In the genomic region with DNA sequence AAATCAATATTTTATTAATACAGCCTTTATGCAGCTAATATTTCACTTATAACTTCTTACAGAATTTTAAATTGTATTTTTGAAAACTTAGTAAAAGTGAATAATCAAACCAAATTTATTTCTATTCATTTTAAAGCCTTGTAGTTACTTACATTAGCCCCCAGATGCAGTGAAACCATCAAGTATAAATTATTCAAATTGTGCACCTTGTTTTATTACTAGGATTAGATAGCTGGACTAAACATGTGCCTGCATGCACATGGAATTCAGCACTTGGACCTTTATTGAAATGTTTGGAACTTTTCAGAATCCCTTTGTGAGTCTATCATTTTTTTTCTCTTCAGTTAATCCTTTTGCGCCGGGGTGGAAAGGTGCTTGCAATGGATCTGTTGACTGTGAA, we compare ENCODE assay signal across 1 cellular context.
A peak's percentile ranks its signal among the peaks of the same experiment; 100 is the strongest.
TF ChIP-seq lines count a peak whose summit lies in the region.

No MANE protein-coding gene starts in this region.

TF ChIP-seq in HepG2, 621 proteins besides CTCF, POLR2A, EP300 and RAD21:
- TF ChIP-seq, protein P1, sequence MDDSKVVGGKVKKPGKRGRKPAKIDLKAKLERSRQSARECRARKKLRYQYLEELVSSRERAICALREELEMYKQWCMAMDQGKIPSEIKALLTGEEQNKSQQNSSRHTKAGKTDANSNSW (CRISPR knock-in tag; IDR thresholded peaks at IDR 0.05; ENCODE audit: borderline replicate concordance): no peak
- TF ChIP-seq, protein P2, sequence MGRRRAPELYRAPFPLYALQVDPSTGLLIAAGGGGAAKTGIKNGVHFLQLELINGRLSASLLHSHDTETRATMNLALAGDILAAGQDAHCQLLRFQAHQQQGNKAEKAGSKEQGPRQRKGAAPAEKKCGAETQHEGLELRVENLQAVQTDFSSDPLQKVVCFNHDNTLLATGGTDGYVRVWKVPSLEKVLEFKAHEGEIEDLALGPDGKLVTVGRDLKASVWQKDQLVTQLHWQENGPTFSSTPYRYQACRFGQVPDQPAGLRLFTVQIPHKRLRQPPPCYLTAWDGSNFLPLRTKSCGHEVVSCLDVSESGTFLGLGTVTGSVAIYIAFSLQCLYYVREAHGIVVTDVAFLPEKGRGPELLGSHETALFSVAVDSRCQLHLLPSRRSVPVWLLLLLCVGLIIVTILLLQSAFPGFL (CRISPR knock-in tag; IDR thresholded peaks at IDR 0.05): no peak
- TF ChIP-seq, protein P3, sequence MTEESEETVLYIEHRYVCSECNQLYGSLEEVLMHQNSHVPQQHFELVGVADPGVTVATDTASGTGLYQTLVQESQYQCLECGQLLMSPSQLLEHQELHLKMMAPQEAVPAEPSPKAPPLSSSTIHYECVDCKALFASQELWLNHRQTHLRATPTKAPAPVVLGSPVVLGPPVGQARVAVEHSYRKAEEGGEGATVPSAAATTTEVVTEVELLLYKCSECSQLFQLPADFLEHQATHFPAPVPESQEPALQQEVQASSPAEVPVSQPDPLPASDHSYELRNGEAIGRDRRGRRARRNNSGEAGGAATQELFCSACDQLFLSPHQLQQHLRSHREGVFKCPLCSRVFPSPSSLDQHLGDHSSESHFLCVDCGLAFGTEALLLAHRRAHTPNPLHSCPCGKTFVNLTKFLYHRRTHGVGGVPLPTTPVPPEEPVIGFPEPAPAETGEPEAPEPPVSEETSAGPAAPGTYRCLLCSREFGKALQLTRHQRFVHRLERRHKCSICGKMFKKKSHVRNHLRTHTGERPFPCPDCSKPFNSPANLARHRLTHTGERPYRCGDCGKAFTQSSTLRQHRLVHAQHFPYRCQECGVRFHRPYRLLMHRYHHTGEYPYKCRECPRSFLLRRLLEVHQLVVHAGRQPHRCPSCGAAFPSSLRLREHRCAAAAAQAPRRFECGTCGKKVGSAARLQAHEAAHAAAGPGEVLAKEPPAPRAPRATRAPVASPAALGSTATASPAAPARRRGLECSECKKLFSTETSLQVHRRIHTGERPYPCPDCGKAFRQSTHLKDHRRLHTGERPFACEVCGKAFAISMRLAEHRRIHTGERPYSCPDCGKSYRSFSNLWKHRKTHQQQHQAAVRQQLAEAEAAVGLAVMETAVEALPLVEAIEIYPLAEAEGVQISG (CRISPR knock-in tag; IDR thresholded peaks at IDR 0.05): no peak
- TF ChIP-seq, protein P4, sequence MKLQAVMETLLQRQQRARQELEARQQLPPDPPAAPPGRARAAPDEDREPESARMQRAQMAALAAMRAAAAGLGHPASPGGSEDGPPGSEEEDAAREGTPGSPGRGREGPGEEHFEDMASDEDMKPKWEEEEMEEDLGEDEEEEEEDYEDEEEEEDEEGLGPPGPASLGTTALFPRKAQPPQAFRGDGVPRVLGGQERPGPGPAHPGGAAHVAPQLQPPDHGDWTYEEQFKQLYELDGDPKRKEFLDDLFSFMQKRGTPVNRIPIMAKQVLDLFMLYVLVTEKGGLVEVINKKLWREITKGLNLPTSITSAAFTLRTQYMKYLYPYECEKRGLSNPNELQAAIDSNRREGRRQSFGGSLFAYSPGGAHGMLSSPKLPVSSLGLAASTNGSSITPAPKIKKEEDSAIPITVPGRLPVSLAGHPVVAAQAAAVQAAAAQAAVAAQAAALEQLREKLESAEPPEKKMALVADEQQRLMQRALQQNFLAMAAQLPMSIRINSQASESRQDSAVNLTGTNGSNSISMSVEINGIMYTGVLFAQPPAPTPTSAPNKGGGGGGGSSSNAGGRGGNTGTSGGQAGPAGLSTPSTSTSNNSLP (IDR thresholded peaks at IDR 0.05; ENCODE audit: low read depth, low read length): peak; percentile 79; the same call in 1 of the 2 replicates
- TF ChIP-seq RFXANK (CRISPR knock-in tag; IDR thresholded peaks at IDR 0.05) (peak; percentile 81; the same call in 1 of the 2 replicates), SMC3 (IDR thresholded peaks at IDR 0.05; ENCODE audit: low read length) (peak; percentile 45; the same call in 1 of the 2 replicates), STAG1 (CRISPR knock-in tag; IDR thresholded peaks at IDR 0.05) (peak; percentile 70)
